In the genomic region with DNA sequence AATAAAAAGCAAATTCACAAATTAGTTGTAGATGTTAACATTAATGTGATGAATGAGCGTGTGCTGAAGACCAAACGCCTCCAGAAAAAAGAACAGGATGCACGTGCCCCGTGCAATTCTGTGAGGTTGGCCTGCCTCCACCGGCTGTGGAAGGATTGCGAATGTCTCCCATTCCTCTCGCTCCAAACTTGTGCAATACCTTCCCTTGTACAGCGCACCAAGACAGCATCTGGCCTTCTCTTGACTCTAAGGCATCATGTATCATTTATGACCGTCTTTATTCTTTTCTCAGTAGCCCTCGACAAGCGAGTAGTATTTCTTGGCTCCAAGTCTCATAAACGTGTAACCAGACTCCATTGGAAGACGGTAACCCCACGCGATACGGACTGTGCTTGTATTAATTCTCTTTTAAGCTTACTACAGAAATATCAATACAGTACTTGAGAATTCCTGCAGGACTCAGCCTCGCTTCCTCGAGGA, we compare ENCODE assay signal across 8 cellular contexts. TPM values are rescaled to one million over a fixed set of nuclear protein-coding genes. Genes with fewer than 3 reads are reported as not detected.
DNase-seq lines count a peak whose midpoint lies in the region; ATAC-seq and TF ChIP-seq lines count a peak whose summit lies in the region.

No MANE protein-coding gene starts in this region.

- peak overlapping the region; percentile 62 for H3K27ac Mint-ChIP-seq in endothelial cell (ENCODE audit: unreplicated experiment)
- peak overlapping the region; percentile 38 to 100 (median 99) for H3K27ac Mint-ChIP-seq in naive B cell

- H3K4me3 Mint-ChIP-seq in endothelial cell (ENCODE audit: unreplicated experiment), result peak overlapping the region; percentile 97
- peak overlapping the region; percentile 91 to 100 (median 98) for H3K4me3 Mint-ChIP-seq in naive B cell

- peak overlapping the region; percentile 41 for H2AFZ ChIP-seq in SU-DHL-6 (ENCODE audit: low read depth, low read length, severe bottlenecking)

- H3K36me3 ChIP-seq in SU-DHL-6 (ENCODE audit: low read length), result no peaks in the 10 kb centered on the region

- peaks cover 13% of the 10 kb centered on the region for H3K79me2 ChIP-seq in SU-DHL-6 (ENCODE audit: insufficient read depth, low read length)

- peak overlapping the region; percentile 0; the same call in 1 of the 2 replicates for H3K27ac ChIP-seq in SU-DHL-6 (ENCODE audit: low read depth, low read length)

- H3K4me3 ChIP-seq in SU-DHL-6 (ENCODE audit: insufficient read depth, low read length, poor library complexity, severe bottlenecking), result peak overlapping the region; percentile 52

- H3K9ac ChIP-seq in SU-DHL-6 (ENCODE audit: low read length), result peak overlapping the region; percentile 56

- DNase-seq in AG20443 (ENCODE audit: low spot score), result peak; percentile 83
- DNase-seq in endothelial cell (ENCODE audit: low spot score), result no peak
- DNase-seq in naive B cell, result no peak
- DNase-seq in activated effector memory CD4-positive, alpha-beta T cell treated with anti-CD3 and anti-CD28 coated beads, Interleukin-2, amount 50 U/mL, for 16 hours, result no peak
- DNase-seq in activated gamma-delta T cell treated with Interleukin-2 at 50 U/mL for 16 hours, result no peak

- H3K27me3 Mint-ChIP-seq in endothelial cell (ENCODE audit: unreplicated experiment), result peaks cover 3% of the 10 kb centered on the region
- H3K27me3 Mint-ChIP-seq in naive B cell, result no peaks in the 10 kb centered on the region

- H3K27me3 ChIP-seq in SU-DHL-6 (ENCODE audit: low read length), result no peaks in the 10 kb centered on the region

- no peaks in the 10 kb centered on the region for H3K9me3 ChIP-seq in SU-DHL-6 (ENCODE audit: insufficient read depth, low read length)

- H3K9me3 Mint-ChIP-seq in endothelial cell (ENCODE audit: unreplicated experiment) (no peaks in the 10 kb centered on the region), naive B cell (no peaks in the 10 kb centered on the region)

- H3K36me3 Mint-ChIP-seq in endothelial cell (ENCODE audit: low read depth, unreplicated experiment), result peaks cover 12% of the 10 kb centered on the region
- H3K36me3 Mint-ChIP-seq in naive B cell, result no peaks in the 10 kb centered on the region

- H3K4me2 ChIP-seq in SU-DHL-6 (ENCODE audit: low read depth, low read length, poor library complexity, severe bottlenecking), result peak overlapping the region; percentile 60

- ATAC-seq in GM19395 (IDR thresholded peaks at IDR 0.05; ENCODE audit: unreplicated experiment) (peak; percentile 5), naive B cell (ENCODE audit: low read depth in 2 of 2) (no peak), GM18873 (IDR thresholded peaks at IDR 0.05; ENCODE audit: low FRiP score, unreplicated experiment) (no peak)

- TF ChIP-seq CTCF in SU-DHL-6 (IDR thresholded peaks at IDR 0.05; ENCODE audit: insufficient read depth, low read length, poor library complexity, severe bottlenecking) (no peak), endothelial cell (IDR thresholded peaks at IDR 0.05; ENCODE audit: unreplicated experiment) (no peak)

- no peaks in the 10 kb centered on the region for H3K9me2 ChIP-seq in SU-DHL-6 (replicated peaks; ENCODE audit: insufficient read depth, low read length)

- H3K4me1 Mint-ChIP-seq in endothelial cell (ENCODE audit: unreplicated experiment), result peaks cover 12% of the 10 kb centered on the region
- peaks cover 35 to 52% (median 42%) of the 10 kb centered on the region in 3 donors for H3K4me1 Mint-ChIP-seq in naive B cell

- no peaks in the 10 kb centered on the region for H4K20me1 ChIP-seq in SU-DHL-6 (ENCODE audit: low read depth, low read length)

- H3F3A ChIP-seq in SU-DHL-6 (ENCODE audit: insufficient read depth), result peaks cover 6% of the 10 kb centered on the region; the same call in 1 of the 2 replicates

RNA-seq across cellular contexts. Expression of gene TESK1, which starts 1.5 kb away (rescaled TPM):
- 34.6 TPM for total RNA-seq in endothelial cell (ENCODE audit: unreplicated experiment)
- polyA plus RNA-seq in naive B cell (ENCODE audit: low read depth in 6 of 6), result 10 to 100 TPM in 1 of 6 donors, 1 to 10 TPM in 5; 3.0 to 18.8 (median 6.8) TPM

RNA-seq across cellular contexts. Expression of gene CD72, which starts 14.7 kb away (rescaled TPM):
- 2.4 TPM for total RNA-seq in endothelial cell (ENCODE audit: unreplicated experiment)
- polyA plus RNA-seq in naive B cell (ENCODE audit: low read depth in 6 of 6), result 100 to 1,000 TPM; 293 to 418 (median 315) TPM

RNA-seq across cellular contexts. Expression of gene SIT1, which starts 47.2 kb away (rescaled TPM):
- total RNA-seq in endothelial cell (ENCODE audit: unreplicated experiment), result not detected
- 100 to 1,000 TPM in 1 of 6 donors, 10 to 100 TPM in 5; 56.8 to 107 (median 73.5) TPM for polyA plus RNA-seq in naive B cell (ENCODE audit: low read depth in 6 of 6)

RNA-seq across cellular contexts. Expression of gene RMRP, which starts 54.3 kb away (rescaled TPM):
- total RNA-seq in endothelial cell (ENCODE audit: unreplicated experiment), result 32,961 TPM
- 10 to 100 TPM in 4 of 6 donors, not detected in 2; 41.0 to 72.3 (median 56.5) TPM for polyA plus RNA-seq in naive B cell (ENCODE audit: low read depth in 6 of 6)

RNA-seq across cellular contexts. Expression of gene CCDC107, which starts 54.5 kb away (rescaled TPM):
- total RNA-seq in endothelial cell (ENCODE audit: unreplicated experiment), result 13.5 TPM
- polyA plus RNA-seq in naive B cell (ENCODE audit: low read depth in 6 of 6), result 10 to 100 TPM; 42.7 to 60.2 (median 51.5) TPM
